8 cellular contexts compared by ENCODE assay signal in the genomic region with DNA sequence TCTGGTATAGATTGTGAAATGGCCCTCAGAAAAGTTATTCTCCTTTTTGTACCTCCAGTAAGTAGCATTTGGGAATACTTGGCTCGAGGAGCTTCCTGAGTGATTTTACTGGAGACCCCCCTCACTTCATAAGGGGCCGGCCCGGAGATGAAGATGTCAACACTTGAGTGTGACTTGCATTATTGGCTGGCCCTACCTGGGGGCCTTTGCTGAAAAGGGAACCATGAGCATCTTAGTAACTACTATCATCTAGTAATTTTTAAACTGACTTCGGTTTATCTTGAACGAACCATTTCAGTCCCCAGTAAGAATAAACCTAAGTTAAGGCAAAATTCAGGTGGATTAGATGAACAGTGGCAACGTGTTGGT. TPM values are rescaled to one million over a fixed set of nuclear protein-coding genes. Genes with fewer than 3 reads are reported as not detected.
A peak's percentile ranks its signal among the peaks of the same experiment; 100 is the strongest.
DNase-seq lines count a peak whose midpoint lies in the region; ATAC-seq, FAIRE-seq and TF ChIP-seq lines count a peak whose summit lies in the region.

No MANE protein-coding gene starts in this region.

- peak overlapping the region; percentile 99 for H3K27ac Mint-ChIP-seq in activated T-cell treated with anti-CD3 and anti-CD28 coated beads, Interleukin-2, amount 50 U/mL, for 72 hours
- H3K27ac Mint-ChIP-seq in activated T-helper 2 cell treated with anti-CD3 and anti-CD28 coated beads, Interferon-gamma antibody, Interleukin-2, Interleukin-4, amounts not matched to agents 10 μg/mL and 5 μg/mL and 100 μg/mL, durations not matched to agents 14 hours and 24 hours and 36 hours = peak overlapping the region; percentile 91

- H3K9me3 Mint-ChIP-seq in activated T-cell treated with anti-CD3 and anti-CD28 coated beads, Interleukin-2, amount 50 U/mL, for 72 hours = no peaks in the 10 kb centered on the region
- no peaks in the 10 kb centered on the region for H3K9me3 Mint-ChIP-seq in activated T-helper 2 cell treated with anti-CD3 and anti-CD28 coated beads, Interferon-gamma antibody, Interleukin-2, Interleukin-4, amounts not matched to agents 10 μg/mL and 5 μg/mL and 100 μg/mL, durations not matched to agents 14 hours and 24 hours and 36 hours

- H3K4me1 Mint-ChIP-seq in activated T-cell treated with anti-CD3 and anti-CD28 coated beads, Interleukin-2, amount 50 U/mL, for 72 hours (ENCODE audit: low read depth) = peaks cover 15% of the 10 kb centered on the region
- H3K4me1 Mint-ChIP-seq in activated T-helper 2 cell treated with anti-CD3 and anti-CD28 coated beads, Interferon-gamma antibody, Interleukin-2, Interleukin-4, amounts not matched to agents 10 μg/mL and 5 μg/mL and 100 μg/mL, durations not matched to agents 14 hours and 24 hours and 36 hours (ENCODE audit: low read depth) = peaks cover 7% of the 10 kb centered on the region

- ATAC-seq in activated T-cell treated with anti-CD3 and anti-CD28 coated beads, Interleukin-2, amount 50 U/mL, for 72 hours (replicated peaks in 1 of 2) = no peak
- ATAC-seq in left lobe of liver = no peak

- peak overlapping the region; percentile 82 to 96 for H3K4me3 Mint-ChIP-seq in activated T-cell treated with anti-CD3 and anti-CD28 coated beads, Interleukin-2, amount 50 U/mL, for 72 hours
- H3K4me3 Mint-ChIP-seq in activated T-helper 2 cell treated with anti-CD3 and anti-CD28 coated beads, Interferon-gamma antibody, Interleukin-2, Interleukin-4, amounts not matched to agents 10 μg/mL and 5 μg/mL and 100 μg/mL, durations not matched to agents 14 hours and 24 hours and 36 hours (ENCODE audit: low read depth) = peak overlapping the region; percentile 89

- TF ChIP-seq CTCF in kidney (IDR thresholded peaks at IDR 0.05; ENCODE audit: borderline replicate concordance, extremely low read depth, insufficient read depth) (no peak), tibial nerve (IDR thresholded peaks at IDR 0.05) (no peak)

- H3K9me3 ChIP-seq in kidney (ENCODE audit: control insufficient read depth in 1 of 2, low read length in 2 of 2) (no peaks in the 10 kb centered on the region), tibial nerve (no peaks in the 10 kb centered on the region)

- H3K27me3 Mint-ChIP-seq in activated T-cell treated with anti-CD3 and anti-CD28 coated beads, Interleukin-2, amount 50 U/mL, for 72 hours (ENCODE audit: low read depth) = no peaks in the 10 kb centered on the region
- no peaks in the 10 kb centered on the region for H3K27me3 Mint-ChIP-seq in activated T-helper 2 cell treated with anti-CD3 and anti-CD28 coated beads, Interferon-gamma antibody, Interleukin-2, Interleukin-4, amounts not matched to agents 10 μg/mL and 5 μg/mL and 100 μg/mL, durations not matched to agents 14 hours and 24 hours and 36 hours (ENCODE audit: low read depth)

- H3K4me1 ChIP-seq in kidney (ENCODE audit: control insufficient read depth in 1 of 2, insufficient read depth in 1 of 2, low read depth in 1 of 2, low read length in 2 of 2) = peaks cover 0 to 7% of the 10 kb centered on the region in 2 donors
- peaks cover 0 to 10% (median 9%) of the 10 kb centered on the region in 4 donors for H3K4me1 ChIP-seq in tibial nerve

- WGBS in tibial nerve, 2 donors = 70 to 72% methylated on average over 6 of the region's 6 CpGs

- H3K9ac ChIP-seq in kidney (ENCODE audit: low read length in 2 of 2) = no peak overlapping the region

- no peak for FAIRE-seq in kidney (lab: Jason Lieb, UNC)

- intact Hi-C loops in activated T-helper 2 cell treated with anti-CD3 and anti-CD28 coated beads, Interferon-gamma antibody, Interleukin-2, Interleukin-4, amounts not matched to agents 10 μg/mL and 5 μg/mL and 100 μg/mL, durations not matched to agents 14 hours and 24 hours and 36 hours (cut with micrococcal nuclease) = loop anchor here (1.0 kb wide), 1 partner anchor 16 kb away; the partner anchor contains the start of gene CEP70
- intact Hi-C loops in kidney (cut with DNase I) = no loop called here

- DNase-seq in activated T-cell treated with anti-CD3 and anti-CD28 coated beads, Interleukin-2, amount 50 U/mL, for 72 hours = no peak
- DNase-seq in activated T-cell treated with anti-CD3 and anti-CD28 coated beads, Interleukin-2, amount 50 U/mL, for 48 hours = no peak
- DNase-seq in activated T-helper 2 cell treated with anti-CD3 and anti-CD28 coated beads, Interferon-gamma antibody, Interleukin-2, Interleukin-4, amounts not matched to agents 10 μg/mL and 5 μg/mL and 100 μg/mL, durations not matched to agents 14 hours and 24 hours and 36 hours (ENCODE audit: low spot score) = no peak
- DNase-seq in kidney = no peak
- no peak for DNase-seq in tibial nerve (ENCODE audit: low spot score in 2 of 2)
- DNase-seq in LoVo (ENCODE audit: low spot score) = no peak
- DNase-seq in kidney glomerular epithelial cell (lab: John Stamatoyannopoulos, UW) = no peak
- DNase-seq in left lobe of liver (ENCODE audit: low spot score) = no peak

- H3K27me3 ChIP-seq in tibial nerve = peaks cover 0 to 4% of the 10 kb centered on the region in 2 donors

- no peaks in the 10 kb centered on the region for H3K36me3 ChIP-seq in kidney (ENCODE audit: control insufficient read depth in 1 of 2, insufficient read depth in 2 of 2, low read length in 2 of 2)
- H3K36me3 ChIP-seq in tibial nerve = peaks cover 0 to 6% (median 0%) of the 10 kb centered on the region in 3 donors

- no peak for TF ChIP-seq POLR2A in tibial nerve (IDR thresholded peaks at IDR 0.05)

- no peak for TF ChIP-seq EP300 in tibial nerve (IDR thresholded peaks at IDR 0.05)

- H3K27ac ChIP-seq in kidney (ENCODE audit: low read depth in 2 of 2, low read length in 2 of 2) (no peak overlapping the region), tibial nerve (peak overlapping the region in 3 of 4 donors; percentile 92 to 95 (median 94))

- peaks cover 0 to 4% of the 10 kb centered on the region in 2 donors for H3K36me3 Mint-ChIP-seq in activated T-cell treated with anti-CD3 and anti-CD28 coated beads, Interleukin-2, amount 50 U/mL, for 72 hours (ENCODE audit: insufficient read depth in 2 of 2)
- no peaks in the 10 kb centered on the region for H3K36me3 Mint-ChIP-seq in activated T-helper 2 cell treated with anti-CD3 and anti-CD28 coated beads, Interferon-gamma antibody, Interleukin-2, Interleukin-4, amounts not matched to agents 10 μg/mL and 5 μg/mL and 100 μg/mL, durations not matched to agents 14 hours and 24 hours and 36 hours (ENCODE audit: low read depth)

- H3K4me3 ChIP-seq in kidney (ENCODE audit: low read length in 2 of 2) = peak overlapping the region; percentile 82 to 88
- peak overlapping the region in 2 of 4 donors; percentile 73 to 74 for H3K4me3 ChIP-seq in tibial nerve

RNA-seq across cellular contexts. Expression of gene FAIM, which starts 1.3 kb away (rescaled TPM):
- 1 to 10 TPM; 6.0 to 7.5 TPM for total RNA-seq in activated T-cell treated with anti-CD3 and anti-CD28 coated beads, Interleukin-2, amount 50 U/mL, for 72 hours
- total RNA-seq in activated T-helper 2 cell treated with anti-CD3 and anti-CD28 coated beads, Interferon-gamma antibody, Interleukin-2, Interleukin-4, amounts not matched to agents 10 μg/mL and 5 μg/mL and 100 μg/mL, durations not matched to agents 14 hours and 24 hours and 36 hours = 3.1 and 3.7 TPM in 2 replicates
- 23.0 TPM for total RNA-seq in kidney
- polyA plus RNA-seq in kidney (ENCODE audit: insufficient read depth, low read depth, low replicate concordance) = 18.3 TPM
- total RNA-seq in tibial nerve = 10 to 100 TPM in 3 of 4 donors, 1 to 10 TPM in 1; 6.3 to 15.3 (median 13.6) TPM
- 3.5 TPM for total RNA-seq in left lobe of liver

RNA-seq across cellular contexts. Expression of gene CEP70, which starts 15.8 kb away (rescaled TPM):
- 10 to 100 TPM; 19.7 to 22.6 TPM for total RNA-seq in activated T-cell treated with anti-CD3 and anti-CD28 coated beads, Interleukin-2, amount 50 U/mL, for 72 hours
- total RNA-seq in activated T-helper 2 cell treated with anti-CD3 and anti-CD28 coated beads, Interferon-gamma antibody, Interleukin-2, Interleukin-4, amounts not matched to agents 10 μg/mL and 5 μg/mL and 100 μg/mL, durations not matched to agents 14 hours and 24 hours and 36 hours = 7.2 and 7.7 TPM in 2 replicates
- total RNA-seq in kidney (64.3 TPM), tibial nerve (10 to 100 TPM; 19.7 to 24.6 (median 21.5) TPM), left lobe of liver (23.8 TPM)
- 22.6 TPM for polyA plus RNA-seq in kidney (ENCODE audit: insufficient read depth, low read depth, low replicate concordance)

Comparison
In these comparisons a context has a peak if more than half of its experiments do, and no peak if none do; other contexts are left out.
1. H3K27ac ChIP-seq: peak in tibial nerve (3 of 4); none in kidney (0 of 2).